ENCODE assay signal across 22 cellular contexts in the genomic region with DNA sequence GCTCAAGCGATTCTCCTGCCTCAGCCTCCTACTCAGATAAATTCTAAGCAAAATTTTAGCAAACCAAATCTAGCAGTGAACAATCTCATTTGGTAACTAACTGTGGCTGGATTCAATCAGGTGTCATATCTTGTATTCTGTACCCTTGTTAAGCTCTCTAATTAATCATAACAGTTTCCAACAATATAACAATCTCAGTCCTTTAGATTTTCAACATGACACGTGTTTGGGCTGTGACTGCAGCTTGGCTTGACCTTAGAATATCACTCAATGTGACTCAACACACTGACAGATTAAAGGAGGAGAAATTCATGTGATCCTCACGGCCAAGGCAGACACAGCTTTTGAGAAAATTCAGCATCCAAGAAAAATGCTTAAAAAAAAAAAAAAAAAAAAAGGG.
DNase-seq lines count a peak whose midpoint lies in the region; ATAC-seq, FAIRE-seq and TF ChIP-seq lines count a peak whose summit lies in the region.
"Had no signal": no experiment of that assay in that cellular context is flagged by ENCODE, and none has a peak within 500 bp of the region (broad histone marks: within the 10 kb centered on the region; RNA-seq: fewer than 3 reads in every experiment).

No MANE protein-coding gene starts in this region.

- BruUV-seq in HepG2 (replicated peaks; lab: Mats Ljungman, UMichigan) = no TSS peak

- POLR2A ChIA-PET in HepG2 (lab: Yijun Ruan, JAX) = no interaction called here

- H3K9ac ChIP-seq in GM23248 (no peak overlapping the region; the same call in 1 of the 2 replicates), HepG2 (ENCODE audit: insufficient read depth, low read depth, low read length) (no peak overlapping the region)
- H3K9ac ChIP-seq: BLaER1 treated with 17β-estradiol and CSF1 and Interleukin-3, amounts not matched to agents 10 nM and 100 nM had no signal

- peak; percentile 55 for ATAC-seq in gastroesophageal sphincter
- ATAC-seq in HepG2 = no peak
- ATAC-seq in GM18511 (IDR thresholded peaks at IDR 0.05; ENCODE audit: unreplicated experiment) = no peak
- ATAC-seq: activated CD4-positive, alpha-beta T cell treated with anti-CD3 and anti-CD28 coated beads for 36 hours; naive thymus-derived CD4-positive, alpha-beta T cell; right cardiac atrium; stimulated activated naive CD8-positive, alpha-beta T cell treated with anti-CD3 and anti-CD28 coated beads, Interleukin-15, amount 100 ng/mL, for 72 hours had no signal

- H3K27me3 ChIP-seq in GM23248 (replicated peaks; ENCODE audit: insufficient read depth) (peaks cover 36% of the 10 kb centered on the region), gastroesophageal sphincter (peaks cover 16% of the 10 kb centered on the region), HepG2 (ENCODE audit: control insufficient read depth in 1 of 2, insufficient read depth in 2 of 2, low read length in 2 of 2) (no peaks in the 10 kb centered on the region)
- H3K27me3 ChIP-seq: BLaER1 treated with 17β-estradiol and CSF1 and Interleukin-3, amounts not matched to agents 10 nM and 100 nM; SJSA1; transverse colon had no signal

- WGBS in GM23248 (ENCODE audit: low coverage in 1 of 2, low lambda C conversion rate in 2 of 2, missing lambda C conversion rate in 2 of 2), 2 experiments = 6 to 9% methylated on average over 3 of the region's 3 CpGs
- WGBS in gastroesophageal sphincter (ENCODE audit: low coverage in 1 of 2), 2 donors = 25 to 30% methylated on average over 2 to 3 of the region's 3 CpGs
- 80% methylated on average over 3 of the region's 3 CpGs for WGBS in HepG2 (ENCODE audit: low lambda C conversion rate)

- TF ChIP-seq EP300 in gastroesophageal sphincter (IDR thresholded peaks at IDR 0.05) = no peak
- no peak for TF ChIP-seq EP300 in HepG2 (IDR thresholded peaks at IDR 0.05; ENCODE audit: low read depth in 2 of 2, low read length in 2 of 2)
- TF ChIP-seq EP300 in HepG2 (CRISPR knock-in tag; IDR thresholded peaks at IDR 0.05; ENCODE audit: borderline replicate concordance) = no peak

- CTCF ChIA-PET in HepG2 (lab: Yijun Ruan, JAX; ENCODE audit: low intra/inter-chr PET ratio, low total read pairs) = no interaction called here

- H3K4me1 ChIP-seq in GM23248 (ENCODE audit: insufficient read depth) (peaks cover 3% of the 10 kb centered on the region; the same call in 1 of the 2 replicates), gastroesophageal sphincter (peaks cover 0 to 23% (median 0%) of the 10 kb centered on the region in 3 donors), HepG2 (ENCODE audit: insufficient read depth, low read length) (no peaks in the 10 kb centered on the region)
- H3K4me1 ChIP-seq: HAP-1, transverse colon had no signal

- H3K9me2 ChIP-seq in GM23248 (ENCODE audit: insufficient read depth) = no peaks in the 10 kb centered on the region

- no peak for FAIRE-seq in HepG2 (lab: Jason Lieb, UNC)
- FAIRE-seq: A204.1 had no signal

- H3K9me3 ChIP-seq in GM23248 (ENCODE audit: low read depth) (no peaks in the 10 kb centered on the region), gastroesophageal sphincter (no peaks in the 10 kb centered on the region), HepG2 (ENCODE audit: low read length) (no peaks in the 10 kb centered on the region)
- H3K9me3 ChIP-seq: BLaER1 treated with 17β-estradiol and CSF1 and Interleukin-3, amounts not matched to agents 10 nM and 100 nM; HAP-1; transverse colon had no signal

- H3K79me2 ChIP-seq in GM23248 (ENCODE audit: insufficient read depth) = no peaks in the 10 kb centered on the region
- no peaks in the 10 kb centered on the region for H3K79me2 ChIP-seq in HepG2 (ENCODE audit: insufficient read depth, low read length)

- no peak overlapping the region for H3K4me3 ChIP-seq in GM23248
- H3K4me3 ChIP-seq in gastroesophageal sphincter = no peak overlapping the region
- H3K4me3 ChIP-seq in HepG2 (replicated peaks in 1 of 3; ENCODE audit: insufficient read depth in 1 of 3, low read depth in 2 of 3, low read length in 3 of 3) = no peak overlapping the region
- H3K4me3 ChIP-seq: BLaER1 treated with 17β-estradiol and CSF1 and Interleukin-3, amounts not matched to agents 10 nM and 100 nM; HAP-1; SJSA1; transverse colon had no signal

- TF ChIP-seq RAD21 in HepG2 (CRISPR knock-in tag; IDR thresholded peaks at IDR 0.05) = no peak

- DNase-seq in AG08395 (ENCODE audit: low spot score) (peak; percentile 70), GM23248 (peak; percentile 76), amniotic epithelial cell (ENCODE audit: low read depth) (peak; percentile 83), HepG2 (ENCODE audit: low spot score) (no peak), midbrain (lab: John Stamatoyannopoulos, UW) (no peak), posterior cingulate gyrus (no peak)
- DNase-seq: activated CD4-positive, alpha-beta T cell treated with anti-CD3 and anti-CD28 coated beads for 36 hours; activated naive CD4-positive, alpha-beta T cell treated with anti-CD3 and anti-CD28 coated beads, Interleukin-2, amount 50 U/mL, for 16 hours; Calu3; KBM-7; naive thymus-derived CD4-positive, alpha-beta T cell; NCI-H1930; NCI-H446; stimulated activated naive CD8-positive, alpha-beta T cell treated with anti-CD3 and anti-CD28 coated beads, Interleukin-15, amount 100 ng/mL, for 72 hours; transverse colon had no signal

- in situ Hi-C loops in GM23248 (cut with MboI) (no loop called here), HepG2 (cut with HindIII; ENCODE audit: extremely low pct_ligation_motif_present, low pct_unique_long_range_greater_than_20kb) (no loop called here)

- H2AFZ ChIP-seq in GM23248 (no peak overlapping the region), HepG2 (ENCODE audit: low read length) (no peak overlapping the region)

- intact Hi-C loops in HepG2 (cut with micrococcal nuclease; ENCODE audit: unreplicated experiment) (no loop called here), posterior cingulate gyrus (cut with DNase I) (no loop called here)

- H3K27ac ChIP-seq in GM23248 (0 out of 2 replicates have a peak overlapping the region, but pooled peaks have one; percentile 25), gastroesophageal sphincter (no peak overlapping the region), HepG2 (ENCODE audit: extremely low read length, insufficient read depth, low read length) (no peak overlapping the region)
- H3K27ac ChIP-seq: BLaER1 treated with 17β-estradiol and CSF1 and Interleukin-3, amounts not matched to agents 10 nM and 100 nM; SJSA1; transverse colon had no signal

- TF ChIP-seq POLR2A in gastroesophageal sphincter (IDR thresholded peaks at IDR 0.05) (no peak), HepG2 (IDR thresholded peaks at IDR 0.05; ENCODE audit: insufficient read depth in 1 of 2, low read depth in 2 of 2, low read length in 2 of 2) (no peak)

- H3F3A ChIP-seq in GM23248 (ENCODE audit: insufficient read depth) = peaks cover 4% of the 10 kb centered on the region; the same call in 1 of the 2 replicates

- H3K36me3 ChIP-seq in GM23248 (ENCODE audit: low read depth) (no peaks in the 10 kb centered on the region), gastroesophageal sphincter (peaks cover 0 to 5% of the 10 kb centered on the region in 2 donors), HepG2 (replicated peaks in 1 of 2; ENCODE audit: control insufficient read depth in 1 of 2, insufficient read depth in 2 of 2, low read length in 2 of 2) (peaks cover 0 to 4% of the 10 kb centered on the region in 2 experiments; a peak in 2 of 5 replicates)
- H3K36me3 ChIP-seq: HAP-1, transverse colon had no signal

- no peak for TF ChIP-seq CTCF in gastroesophageal sphincter (IDR thresholded peaks at IDR 0.05)
- no peak for TF ChIP-seq CTCF in HepG2 (CRISPR knock-in tag; IDR thresholded peaks at IDR 0.05)

- H4K20me1 ChIP-seq in GM23248 (ENCODE audit: insufficient read depth) (no peaks in the 10 kb centered on the region), HepG2 (ENCODE audit: insufficient read depth, low read length) (no peaks in the 10 kb centered on the region)
- H4K20me1 ChIP-seq: BLaER1 treated with 17β-estradiol and CSF1 and Interleukin-3, amounts not matched to agents 10 nM and 100 nM had no signal

- H3K4me2 ChIP-seq in GM23248 (ENCODE audit: unreplicated experiment) (no peak overlapping the region), HepG2 (ENCODE audit: low read depth, low read length) (no peak overlapping the region)
- H3K4me2 ChIP-seq: BLaER1 treated with 17β-estradiol and CSF1 and Interleukin-3, amounts not matched to agents 10 nM and 100 nM had no signal

TF ChIP-seq in HepG2, 621 proteins besides CTCF, POLR2A, EP300 and RAD21 (continues in another document):
- TF ChIP-seq LCORL (IDR thresholded peaks at IDR 0.05) = no peak
- TF ChIP-seq LCORL (CRISPR knock-in tag; IDR thresholded peaks at IDR 0.05) = no peak
- TF ChIP-seq, protein P1, sequence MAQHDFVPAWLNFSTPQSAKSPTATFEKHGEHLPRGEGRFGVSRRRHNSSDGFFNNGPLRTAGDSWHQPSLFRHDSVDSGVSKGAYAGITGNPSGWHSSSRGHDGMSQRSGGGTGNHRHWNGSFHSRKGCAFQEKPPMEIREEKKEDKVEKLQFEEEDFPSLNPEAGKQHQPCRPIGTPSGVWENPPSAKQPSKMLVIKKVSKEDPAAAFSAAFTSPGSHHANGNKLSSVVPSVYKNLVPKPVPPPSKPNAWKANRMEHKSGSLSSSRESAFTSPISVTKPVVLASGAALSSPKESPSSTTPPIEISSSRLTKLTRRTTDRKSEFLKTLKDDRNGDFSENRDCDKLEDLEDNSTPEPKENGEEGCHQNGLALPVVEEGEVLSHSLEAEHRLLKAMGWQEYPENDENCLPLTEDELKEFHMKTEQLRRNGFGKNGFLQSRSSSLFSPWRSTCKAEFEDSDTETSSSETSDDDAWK (CRISPR knock-in tag; IDR thresholded peaks at IDR 0.05) = no peak
- TF ChIP-seq, protein P2, sequence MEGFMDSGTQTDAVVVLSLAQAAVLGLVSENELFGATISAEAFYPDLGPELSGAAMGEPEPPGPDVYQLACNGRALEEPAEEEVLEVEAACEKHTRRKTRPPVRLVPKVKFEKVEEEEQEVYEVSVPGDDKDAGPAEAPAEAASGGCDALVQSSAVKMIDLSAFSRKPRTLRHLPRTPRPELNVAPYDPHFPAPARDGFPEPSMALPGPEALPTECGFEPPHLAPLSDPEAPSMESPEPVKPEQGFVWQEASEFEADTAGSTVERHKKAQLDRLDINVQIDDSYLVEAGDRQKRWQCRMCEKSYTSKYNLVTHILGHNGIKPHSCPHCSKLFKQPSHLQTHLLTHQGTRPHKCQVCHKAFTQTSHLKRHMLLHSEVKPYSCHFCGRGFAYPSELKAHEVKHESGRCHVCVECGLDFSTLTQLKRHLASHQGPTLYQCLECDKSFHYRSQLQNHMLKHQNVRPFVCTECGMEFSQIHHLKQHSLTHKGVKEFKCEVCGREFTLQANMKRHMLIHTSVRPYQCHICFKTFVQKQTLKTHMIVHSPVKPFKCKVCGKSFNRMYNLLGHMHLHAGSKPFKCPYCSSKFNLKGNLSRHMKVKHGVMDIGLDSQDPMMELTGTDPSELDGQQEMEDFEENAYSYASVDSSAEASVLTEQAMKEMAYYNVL (CRISPR knock-in tag; IDR thresholded peaks at IDR 0.05; ENCODE audit: borderline replicate concordance) = no peak
- TF ChIP-seq, protein P3, sequence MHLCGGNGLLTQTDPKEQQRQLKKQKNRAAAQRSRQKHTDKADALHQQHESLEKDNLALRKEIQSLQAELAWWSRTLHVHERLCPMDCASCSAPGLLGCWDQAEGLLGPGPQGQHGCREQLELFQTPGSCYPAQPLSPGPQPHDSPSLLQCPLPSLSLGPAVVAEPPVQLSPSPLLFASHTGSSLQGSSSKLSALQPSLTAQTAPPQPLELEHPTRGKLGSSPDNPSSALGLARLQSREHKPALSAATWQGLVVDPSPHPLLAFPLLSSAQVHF (CRISPR knock-in tag; IDR thresholded peaks at IDR 0.05) = no peak

Comparison
In these comparisons a context has a peak if more than half of its experiments do, and no peak if none do; other contexts are left out.
1. DNase-seq: peak in AG08395 (single experiment), GM23248 (single experiment) and amniotic epithelial cell (single experiment); none in HepG2 (single experiment), midbrain (single experiment) and posterior cingulate gyrus (0 of 10).